Comparison of ENCODE assay signal across 8 cellular contexts in genomic region chr10:52883996-52884871, GRCh38.
DNase-seq lines count a peak whose midpoint lies in the region; FAIRE-seq and TF ChIP-seq lines count a peak whose summit lies in the region.

No MANE protein-coding gene starts in this region.

- FAIRE-seq in H54 (lab: Jason Lieb, UNC), result peak; percentile 76

- no peak for TF ChIP-seq EP300 in Ishikawa (IDR thresholded peaks at IDR 0.05; ENCODE audit: borderline replicate concordance)

- no peaks in the 10 kb centered on the region for H3K4me1 Mint-ChIP-seq in activated T-cell treated with anti-CD3 and anti-CD28 coated beads, Interleukin-2, amount 50 U/mL, for 24 hours (ENCODE audit: low read depth)

- no peak for TF ChIP-seq POLR2A in H54 (IDR thresholded peaks at IDR 0.05; ENCODE audit: low read depth, low read length)

- H3K27me3 ChIP-seq in GM06990 (replicated peaks; ENCODE audit: control insufficient read depth, insufficient read depth, low read length), result no peaks in the 10 kb centered on the region; the same call in 1 of the 2 replicates

- H3K4me3 ChIP-seq in GM06990 (replicated peaks; ENCODE audit: low read depth, low read length) (no peak overlapping the region), fibroblast of villous mesenchyme (ENCODE audit: low read depth, low read length) (no peak overlapping the region)

- H3K27me3 Mint-ChIP-seq in activated T-cell treated with anti-CD3 and anti-CD28 coated beads, Interleukin-2, amount 50 U/mL, for 24 hours, result no peaks in the 10 kb centered on the region

- peaks cover 4% of the 10 kb centered on the region for H3K9me3 Mint-ChIP-seq in activated T-cell treated with anti-CD3 and anti-CD28 coated beads, Interleukin-2, amount 50 U/mL, for 24 hours

- no peak overlapping the region for H3K27ac Mint-ChIP-seq in activated T-cell treated with anti-CD3 and anti-CD28 coated beads, Interleukin-2, amount 50 U/mL, for 24 hours

- TF ChIP-seq CTCF in GM06990 (IDR thresholded peaks at IDR 0.05; ENCODE audit: insufficient read depth, low read length, poor library complexity, severe bottlenecking), result peak; percentile 69
- peak; percentile 83 for TF ChIP-seq CTCF in fibroblast of villous mesenchyme (IDR thresholded peaks at IDR 0.05; ENCODE audit: insufficient read depth, low read depth, low read length)

- H3K36me3 Mint-ChIP-seq in activated T-cell treated with anti-CD3 and anti-CD28 coated beads, Interleukin-2, amount 50 U/mL, for 24 hours (ENCODE audit: low read depth), result no peaks in the 10 kb centered on the region

- DNase-seq in A172 (ENCODE audit: low spot score) (peak; percentile 60), GM06990 (ENCODE audit: extremely low read depth, insufficient read length) (peak; percentile 19), H54 (ENCODE audit: insufficient read length, low spot score) (peak; percentile 17), SW480 (ENCODE audit: low spot score) (peak; percentile 92), fibroblast of villous mesenchyme (ENCODE audit: low read depth) (peak; percentile 65), nucleus accumbens (lab: John Stamatoyannopoulos, UW) (peak in 30 of 56 donors; percentile 4 to 61 (median 18))
- DNase-seq in activated T-cell treated with anti-CD3 and anti-CD28 coated beads, Interleukin-2, amount 50 U/mL, for 24 hours, result no peak

- no peaks in the 10 kb centered on the region for H3K36me3 ChIP-seq in GM06990 (ENCODE audit: control insufficient read depth, insufficient read depth, low read length)

- no peak overlapping the region for H3K4me3 Mint-ChIP-seq in activated T-cell treated with anti-CD3 and anti-CD28 coated beads, Interleukin-2, amount 50 U/mL, for 24 hours

- TF ChIP-seq RAD21 in Ishikawa (IDR thresholded peaks at IDR 0.05; ENCODE audit: low read depth), result peak; percentile 91

TF ChIP-seq in Ishikawa, 13 proteins besides CTCF, POLR2A, EP300 and RAD21:
- TF ChIP-seq TEAD4 (IDR thresholded peaks at IDR 0.05) (peak; percentile 64), YY1 (IDR thresholded peaks at IDR 0.05; ENCODE audit: low read depth) (no peak), EGR1 (IDR thresholded peaks at IDR 0.05) (no peak), MAX (IDR thresholded peaks at IDR 0.05) (no peak), CREB1 (IDR thresholded peaks at IDR 0.05; ENCODE audit: low read depth) (no peak)
- TF ChIP-seq, protein P1, sequence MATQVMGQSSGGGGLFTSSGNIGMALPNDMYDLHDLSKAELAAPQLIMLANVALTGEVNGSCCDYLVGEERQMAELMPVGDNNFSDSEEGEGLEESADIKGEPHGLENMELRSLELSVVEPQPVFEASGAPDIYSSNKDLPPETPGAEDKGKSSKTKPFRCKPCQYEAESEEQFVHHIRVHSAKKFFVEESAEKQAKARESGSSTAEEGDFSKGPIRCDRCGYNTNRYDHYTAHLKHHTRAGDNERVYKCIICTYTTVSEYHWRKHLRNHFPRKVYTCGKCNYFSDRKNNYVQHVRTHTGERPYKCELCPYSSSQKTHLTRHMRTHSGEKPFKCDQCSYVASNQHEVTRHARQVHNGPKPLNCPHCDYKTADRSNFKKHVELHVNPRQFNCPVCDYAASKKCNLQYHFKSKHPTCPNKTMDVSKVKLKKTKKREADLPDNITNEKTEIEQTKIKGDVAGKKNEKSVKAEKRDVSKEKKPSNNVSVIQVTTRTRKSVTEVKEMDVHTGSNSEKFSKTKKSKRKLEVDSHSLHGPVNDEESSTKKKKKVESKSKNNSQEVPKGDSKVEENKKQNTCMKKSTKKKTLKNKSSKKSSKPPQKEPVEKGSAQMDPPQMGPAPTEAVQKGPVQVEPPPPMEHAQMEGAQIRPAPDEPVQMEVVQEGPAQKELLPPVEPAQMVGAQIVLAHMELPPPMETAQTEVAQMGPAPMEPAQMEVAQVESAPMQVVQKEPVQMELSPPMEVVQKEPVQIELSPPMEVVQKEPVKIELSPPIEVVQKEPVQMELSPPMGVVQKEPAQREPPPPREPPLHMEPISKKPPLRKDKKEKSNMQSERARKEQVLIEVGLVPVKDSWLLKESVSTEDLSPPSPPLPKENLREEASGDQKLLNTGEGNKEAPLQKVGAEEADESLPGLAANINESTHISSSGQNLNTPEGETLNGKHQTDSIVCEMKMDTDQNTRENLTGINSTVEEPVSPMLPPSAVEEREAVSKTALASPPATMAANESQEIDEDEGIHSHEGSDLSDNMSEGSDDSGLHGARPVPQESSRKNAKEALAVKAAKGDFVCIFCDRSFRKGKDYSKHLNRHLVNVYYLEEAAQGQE (IDR thresholded peaks at IDR 0.05; ENCODE audit: low read depth), result no peak
